9 cellular contexts compared by ENCODE assay signal in the genomic region with DNA sequence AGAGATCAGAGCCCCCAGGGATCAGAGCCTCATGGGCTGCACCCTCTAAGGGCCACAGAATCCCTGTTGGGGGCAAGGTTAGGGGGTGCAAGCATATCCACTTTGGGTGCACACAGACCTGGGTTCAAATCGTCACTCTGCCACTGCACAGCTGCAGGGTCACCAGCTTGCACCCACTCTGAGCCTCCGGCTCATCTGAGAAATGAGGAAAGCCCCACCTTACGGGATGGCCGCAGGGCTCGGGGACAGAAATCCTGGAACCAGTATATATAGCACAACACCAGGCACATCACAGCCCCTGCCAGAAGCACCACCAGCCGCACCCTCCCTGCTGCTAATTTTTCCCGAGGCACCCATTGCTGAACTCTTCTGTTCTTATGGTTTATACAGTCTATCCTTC.
DNase-seq lines count a peak whose midpoint lies in the region; ATAC-seq, FAIRE-seq and TF ChIP-seq lines count a peak whose summit lies in the region.
"Had no signal": no experiment of that assay in that cellular context is flagged by ENCODE, and none has a peak within 500 bp of the region (broad histone marks: within the 10 kb centered on the region; RNA-seq: fewer than 3 reads in every experiment).

No MANE protein-coding gene starts in this region.

- H2AK5ac ChIP-seq in trophoblast cell (ENCODE audit: low read length): no peak overlapping the region

- H3K79me2 ChIP-seq in trophoblast cell (ENCODE audit: control insufficient read depth, insufficient read depth, low read length, poor library complexity): no peaks in the 10 kb centered on the region

- ATAC-seq in aorta (ENCODE audit: low FRiP score) (no peak), HG02571 (IDR thresholded peaks at IDR 0.05; ENCODE audit: unreplicated experiment) (no peak)

- H3K18ac ChIP-seq in trophoblast cell (ENCODE audit: low read length): no peak overlapping the region

- in situ Hi-C loops in brain microvascular endothelial cell (cut with HindIII; ENCODE audit: low pct_ligation_motif_present, low sequenced_read_pairs): no loop called here

- no peak overlapping the region for H2BK5ac ChIP-seq in trophoblast cell (ENCODE audit: low read depth, low read length, poor library complexity)

- peak overlapping the region; percentile 2 for H4K91ac ChIP-seq in trophoblast cell (ENCODE audit: low read depth, low read length)

- H3K9ac ChIP-seq in trophoblast cell (ENCODE audit: low read length): no peak overlapping the region
- H3K9ac ChIP-seq: BLaER1 had no signal

- H2BK12ac ChIP-seq in trophoblast cell (ENCODE audit: low read length): peak overlapping the region; percentile 28

- no peak overlapping the region for H3K4me2 ChIP-seq in trophoblast cell (ENCODE audit: low read length)
- H3K4me2 ChIP-seq: BLaER1 had no signal

- no peak overlapping the region for H3K23ac ChIP-seq in trophoblast cell (ENCODE audit: low read length)

- TF ChIP-seq CTCF in brain microvascular endothelial cell (IDR thresholded peaks at IDR 0.05; ENCODE audit: low read depth, low read length, missing control alignments): no peak

- intact Hi-C loops in aorta (cut with DNase I): loop anchor here (1.0 to 5.0 kb wide), 2 partner anchors 222 to 224 kb away; no protein-coding TSS in a partner anchor

- no peak overlapping the region for H3K14ac ChIP-seq in trophoblast cell (ENCODE audit: low read length)

- no peak overlapping the region for H3K4ac ChIP-seq in trophoblast cell (ENCODE audit: low read depth, low read length)

- no peak overlapping the region for H2AFZ ChIP-seq in trophoblast cell (ENCODE audit: insufficient read depth, low read length, poor library complexity)

- H3K27ac ChIP-seq in brain microvascular endothelial cell (peak overlapping the region; percentile 85), trophoblast cell (ENCODE audit: low read depth, low read length) (no peak overlapping the region), aorta (ENCODE audit: low read depth in 1 of 2, low read length in 2 of 2) (no peak overlapping the region)
- H3K27ac ChIP-seq: BLaER1 had no signal

- H3K36me3 ChIP-seq in brain microvascular endothelial cell (replicated peaks) (no peaks in the 10 kb centered on the region), trophoblast cell (ENCODE audit: control insufficient read depth in 1 of 2, insufficient read depth in 2 of 2, low read length in 2 of 2) (no peaks in the 10 kb centered on the region), aorta (ENCODE audit: control insufficient read depth in 1 of 2, insufficient read depth in 2 of 2, low read length in 1 of 2) (no peaks in the 10 kb centered on the region)
- H3K36me3 ChIP-seq: BLaER1, HAP-1 had no signal

- peak; percentile 68 for FAIRE-seq in HTR-8/SVneo (lab: Jason Lieb, UNC)

- no peaks in the 10 kb centered on the region for H3K9me3 ChIP-seq in trophoblast cell (ENCODE audit: insufficient read depth, low read depth, low read length)
- H3K9me3 ChIP-seq in aorta (ENCODE audit: control insufficient read depth, low read length): no peaks in the 10 kb centered on the region
- H3K9me3 ChIP-seq: BLaER1, HAP-1 had no signal

- H3K4me1 ChIP-seq in trophoblast cell (ENCODE audit: control insufficient read depth in 1 of 2, insufficient read depth in 2 of 2, low read length in 2 of 2) (peaks cover 3 to 6% of the 10 kb centered on the region in 2 experiments), aorta (ENCODE audit: control insufficient read depth in 1 of 2, insufficient read depth in 2 of 2, low read length in 2 of 2) (no peaks in the 10 kb centered on the region)
- H3K4me1 ChIP-seq: HAP-1 had no signal

- peak overlapping the region; percentile 7 for H2BK120ac ChIP-seq in trophoblast cell (ENCODE audit: insufficient read depth, low read length, poor library complexity)

- no peak overlapping the region for H3K4me3 ChIP-seq in brain microvascular endothelial cell (ENCODE audit: low read depth, low read length)
- no peak overlapping the region for H3K4me3 ChIP-seq in trophoblast cell (ENCODE audit: low read depth, low read length)
- no peak overlapping the region for H3K4me3 ChIP-seq in aorta (ENCODE audit: low read length in 2 of 2)
- H3K4me3 ChIP-seq: BLaER1, HAP-1 had no signal

- H3K79me1 ChIP-seq in trophoblast cell (ENCODE audit: low read length): peaks cover 3% of the 10 kb centered on the region

- no CpG with 5 or more reads among the region's 7 CpGs for WGBS in trophoblast cell (ENCODE audit: extremely low coverage, insufficient coverage, insufficient read length)
- WGBS in aorta, 2 donors: 73 to 74% methylated on average over 7 of the region's 7 CpGs

- no peak for DNase-seq in HTR-8/SVneo (ENCODE audit: insufficient read length, low spot score)
- no peak for DNase-seq in brain microvascular endothelial cell
- no peak for DNase-seq in trophoblast cell
- peak; percentile 27 to 54 for DNase-seq in aorta
- DNase-seq in NCI-H446 (lab: John Stamatoyannopoulos, UW): no peak
- no peak for DNase-seq in RPMI8226

- H3K27me3 ChIP-seq in brain microvascular endothelial cell (replicated peaks): no peaks in the 10 kb centered on the region
- H3K27me3 ChIP-seq in trophoblast cell (ENCODE audit: insufficient read depth, low read length): no peaks in the 10 kb centered on the region
- H3K27me3 ChIP-seq in aorta (ENCODE audit: control insufficient read depth in 1 of 2, insufficient read depth in 2 of 2, low read length in 1 of 2): no peaks in the 10 kb centered on the region
- H3K27me3 ChIP-seq: BLaER1 had no signal

- H4K8ac ChIP-seq in trophoblast cell (ENCODE audit: low read depth, low read length): no peak overlapping the region

- no peak overlapping the region for H4K12ac ChIP-seq in trophoblast cell (ENCODE audit: low read depth, low read length)

Comparison
In these comparisons a context has a peak if more than half of its experiments do, and no peak if none do; other contexts are left out.
1. DNase-seq: peak in aorta (2 of 2); none in HTR-8/SVneo (single experiment), brain microvascular endothelial cell (single experiment), trophoblast cell (0 of 2), NCI-H446 (0 of 2) and RPMI8226 (single experiment).